In the genomic region with DNA sequence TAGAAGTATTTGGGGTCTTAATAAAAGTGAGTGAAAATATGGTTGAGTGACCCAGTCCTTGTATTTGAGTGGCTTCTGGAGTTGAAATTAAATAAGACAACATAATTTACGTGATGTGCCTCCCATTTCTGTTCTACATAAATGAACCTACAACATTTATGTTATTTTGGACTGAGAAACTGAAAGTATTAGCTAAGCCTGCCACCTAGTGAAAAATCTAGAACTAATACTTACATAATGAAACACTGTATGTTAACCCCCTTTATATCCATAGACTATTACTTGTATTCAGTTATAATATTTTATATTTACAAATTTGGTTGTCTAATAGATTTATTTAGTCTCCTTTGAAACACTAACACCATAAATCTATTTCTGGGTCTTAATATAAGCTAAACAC, we compare ENCODE assay signal across 9 cellular contexts.
A peak's percentile ranks its signal among the peaks of the same experiment; 100 is the strongest.
DNase-seq lines count a peak whose midpoint lies in the region; ATAC-seq and TF ChIP-seq lines count a peak whose summit lies in the region.
"Had no signal": no experiment of that assay in that cellular context is flagged by ENCODE, and none has a peak within 500 bp of the region (broad histone marks: within the 10 kb centered on the region; RNA-seq: fewer than 3 reads in every experiment).

No MANE protein-coding gene starts in this region.

- H3K4me3 ChIP-seq in AG04450 (ENCODE audit: low read depth, low read length) (no peak overlapping the region), dorsolateral prefrontal cortex (no peak overlapping the region)

- H3K36me3 Mint-ChIP-seq in activated CD8-positive, alpha-beta T cell treated with anti-CD3 and anti-CD28 coated beads, Interleukin-2, amount 10 ng/mL, durations not matched to agents 7 days and 5 days (ENCODE audit: low read depth), result no peaks in the 10 kb centered on the region
- H3K36me3 Mint-ChIP-seq: T-cell had no signal

- ATAC-seq in GM19351 (IDR thresholded peaks at IDR 0.05; ENCODE audit: unreplicated experiment) (peak; percentile 68), GM19023 (IDR thresholded peaks at IDR 0.05; ENCODE audit: unreplicated experiment) (no peak), GM21423 (IDR thresholded peaks at IDR 0.05; ENCODE audit: unreplicated experiment) (no peak)
- ATAC-seq in activated CD8-positive, alpha-beta T cell treated with anti-CD3 and anti-CD28 coated beads, Interleukin-2, amount 10 ng/mL, durations not matched to agents 7 days and 5 days, result no peak
- ATAC-seq: T-cell had no signal

- no peak overlapping the region for H3K4me3 Mint-ChIP-seq in activated CD8-positive, alpha-beta T cell treated with anti-CD3 and anti-CD28 coated beads, Interleukin-2, amount 10 ng/mL, durations not matched to agents 7 days and 5 days
- H3K4me3 Mint-ChIP-seq: T-cell had no signal

- no peaks in the 10 kb centered on the region for H3K27me3 Mint-ChIP-seq in activated CD8-positive, alpha-beta T cell treated with anti-CD3 and anti-CD28 coated beads, Interleukin-2, amount 10 ng/mL, durations not matched to agents 7 days and 5 days (ENCODE audit: low read depth)
- H3K27me3 Mint-ChIP-seq: T-cell had no signal

- H3K9me3 ChIP-seq in AG04450 (ENCODE audit: control insufficient read depth, insufficient read depth, low read length), result no peaks in the 10 kb centered on the region

- CTCF ChIA-PET in AG04450 (lab: Charles Lee), result interaction anchor here (0.5 to 16.0 kb wide), 19 partner anchors 9 to 370 kb away, joined by 3 to 252 read pairs (median 4); no protein-coding TSS in a partner anchor
- CTCF ChIA-PET in activated CD8-positive, alpha-beta T cell treated with anti-CD3 and anti-CD28 coated beads, Interleukin-2, amount 10 ng/mL, durations not matched to agents 7 days and 5 days (lab: Charles Lee), result no interaction called here

- POLR2A ChIA-PET in AG04450 (lab: Yijun Ruan, JAX), result no interaction called here
- POLR2A ChIA-PET in activated CD8-positive, alpha-beta T cell treated with anti-CD3 and anti-CD28 coated beads, Interleukin-2, amount 10 ng/mL, durations not matched to agents 7 days and 5 days (lab: Charles Lee), result no interaction called here

- H3K27ac ChIP-seq in AG04450 (ENCODE audit: low read depth, low read length), result no peak overlapping the region
- H3K27ac ChIP-seq in dorsolateral prefrontal cortex, result no peak overlapping the region
- no peak overlapping the region for H3K27ac ChIP-seq in substantia nigra (ENCODE audit: low read depth, low read length, poor library complexity, severe bottlenecking)

- TF ChIP-seq CTCF in AG04450 (IDR thresholded peaks at IDR 0.05; ENCODE audit: low read depth, low read length), result peak; percentile 42
- peak in 54 of 56 donors; percentile 20 to 72 (median 42) for TF ChIP-seq CTCF in dorsolateral prefrontal cortex (IDR thresholded peaks at IDR 0.05 in 54 of 56, conservative IDR thresholded peaks at IDR 0.05 in 2 of 56; ENCODE audit: low read depth in 1 of 56, partially characterized antibody in 56 of 56)

- DNase-seq in AG04450 (ENCODE audit: low read depth, low spot score) (peak; percentile 7), NCI-H2227 treated with DMSO at 0.1 percent for 48 hours (lab: John Stamatoyannopoulos, UW) (peak; percentile 64), dorsolateral prefrontal cortex (no peak), substantia nigra (lab: John Stamatoyannopoulos, UW) (no peak)
- DNase-seq in activated CD8-positive, alpha-beta T cell treated with anti-CD3 and anti-CD28 coated beads, Interleukin-2, amount 10 ng/mL, durations not matched to agents 7 days and 5 days, result no peak
- DNase-seq: T-cell had no signal

- H3K9me3 Mint-ChIP-seq in activated CD8-positive, alpha-beta T cell treated with anti-CD3 and anti-CD28 coated beads, Interleukin-2, amount 10 ng/mL, durations not matched to agents 7 days and 5 days (ENCODE audit: insufficient read depth), result no peaks in the 10 kb centered on the region
- H3K9me3 Mint-ChIP-seq: T-cell had no signal

- H3K4me1 Mint-ChIP-seq in activated CD8-positive, alpha-beta T cell treated with anti-CD3 and anti-CD28 coated beads, Interleukin-2, amount 10 ng/mL, durations not matched to agents 7 days and 5 days (ENCODE audit: low read depth), result no peaks in the 10 kb centered on the region
- H3K4me1 Mint-ChIP-seq: T-cell had no signal

- no peak overlapping the region for H3K27ac Mint-ChIP-seq in activated CD8-positive, alpha-beta T cell treated with anti-CD3 and anti-CD28 coated beads, Interleukin-2, amount 10 ng/mL, durations not matched to agents 7 days and 5 days
- H3K27ac Mint-ChIP-seq: T-cell had no signal

- H3K27me3 ChIP-seq in AG04450 (ENCODE audit: control insufficient read depth, insufficient read depth, low read length) (no peaks in the 10 kb centered on the region), dorsolateral prefrontal cortex (no peaks in the 10 kb centered on the region)

- intact Hi-C loops in dorsolateral prefrontal cortex (cut with DNase I), result no loop called here

Comparison
In these comparisons a context has a peak if more than half of its experiments do, and no peak if none do; other contexts are left out.
1. DNase-seq: peak in AG04450 (single experiment) and NCI-H2227 treated with DMSO at 0.1 percent for 48 hours (single experiment); none in dorsolateral prefrontal cortex (0 of 10), activated CD8-positive, alpha-beta T cell treated with anti-CD3 and anti-CD28 coated beads, Interleukin-2, amount 10 ng/mL, durations not matched to agents 7 days and 5 days (single experiment) and substantia nigra (0 of 49).